In the genomic region with DNA sequence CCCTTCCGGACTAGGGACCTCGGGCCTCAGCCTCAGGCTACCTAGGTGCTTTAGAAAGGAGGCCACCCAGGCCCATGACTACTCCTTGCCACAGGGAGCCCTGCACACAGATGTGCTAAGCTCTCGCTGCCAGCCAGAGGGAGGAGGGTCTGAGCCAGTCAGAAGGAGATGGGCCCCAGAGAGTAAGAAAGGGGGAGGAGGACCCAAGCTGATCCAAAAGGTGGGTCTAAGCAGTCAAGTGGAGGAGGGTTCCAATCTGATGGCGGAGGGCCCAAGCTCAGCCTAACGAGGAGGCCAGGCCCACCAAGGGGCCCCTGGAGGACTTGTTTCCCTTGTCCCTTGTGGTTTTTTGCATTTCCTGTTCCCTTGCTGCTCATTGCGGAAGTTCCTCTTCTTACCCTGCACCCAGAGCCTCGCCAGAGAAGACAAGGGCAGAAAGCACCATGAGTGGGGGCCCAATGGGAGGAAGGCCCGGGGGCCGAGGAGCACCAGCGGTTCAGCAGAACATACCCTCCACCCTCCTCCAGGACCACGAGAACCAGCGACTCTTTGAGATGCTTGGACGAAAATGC, we compare ENCODE assay signal across 9 cellular contexts. TPM values are rescaled to one million over a fixed set of nuclear protein-coding genes. Genes with fewer than 3 reads are reported as not detected.
A peak's percentile ranks its signal among the peaks of the same experiment; 100 is the strongest.
DNase-seq lines count a peak whose midpoint lies in the region; ATAC-seq and TF ChIP-seq lines count a peak whose summit lies in the region.
"Had no signal": no experiment of that assay in that cellular context is flagged by ENCODE, and none has a peak within 500 bp of the region (broad histone marks: within the 10 kb centered on the region; RNA-seq: fewer than 3 reads in every experiment).

A gene (plus strand): TSS at position 389 of the 572 bp plus-strand sequence. CDS start 55 bp downstream, at position 444.

- no peak within 1 kb of the TSS for H3K4me3 Mint-ChIP-seq in chondrocyte (ENCODE audit: unreplicated experiment)

- H3K27ac Mint-ChIP-seq in chondrocyte (ENCODE audit: unreplicated experiment): no peak within 1 kb of the TSS

- H3K36me3 Mint-ChIP-seq in chondrocyte (ENCODE audit: low read depth): no peaks in the 10 kb centered on the region

- peaks cover 13% of the 10 kb centered on the region for H3K9me3 Mint-ChIP-seq in chondrocyte (ENCODE audit: low read depth)

- ATAC-seq in GM21825 (IDR thresholded peaks at IDR 0.05; ENCODE audit: unreplicated experiment): peak; percentile 83
- ATAC-seq: body of pancreas had no signal

- TF ChIP-seq CTCF in GM12875 (IDR thresholded peaks at IDR 0.05; ENCODE audit: borderline replicate concordance, insufficient read depth, low read depth, low read length) (no peak), chondrocyte (IDR thresholded peaks at IDR 0.05) (no peak)

- H3K27me3 Mint-ChIP-seq in chondrocyte (ENCODE audit: low read depth): peaks cover 11% of the 10 kb centered on the region

- DNase-seq in SKM-1 (lab: John Stamatoyannopoulos, UW; ENCODE audit: unreplicated experiment) (peak; percentile 66), chondrocyte (ENCODE audit: low spot score) (peak; percentile 58), GOT3 (lab: John Stamatoyannopoulos, UW) (no peak), DMS 273 (lab: John Stamatoyannopoulos, UW; ENCODE audit: unreplicated experiment) (no peak), NCI-H1417 (lab: John Stamatoyannopoulos, UW) (no peak)
- DNase-seq in stimulated activated CD4-positive, alpha-beta T cell treated with anti-CD3 and anti-CD28 coated beads, Interleukin-2, amount 100 ng/mL, for 48 hours: peak; percentile 24 to 34

- no peaks in the 10 kb centered on the region for H3K4me1 Mint-ChIP-seq in chondrocyte (ENCODE audit: low read depth)

- peak within 1 kb of the TSS; percentile 72 for H3K4me3 ChIP-seq in GM12875 (ENCODE audit: low read depth, low read length)
- H3K4me3 ChIP-seq: body of pancreas had no signal

RNA-seq across cellular contexts. Expression of the gene that starts here (rescaled TPM):
- total RNA-seq in chondrocyte: 0.24 to 1.3 TPM (median 0.37 TPM) in 3 replicates

Comparison
In these comparisons a context has a peak if more than half of its experiments do, and no peak if none do; other contexts are left out.
1. DNase-seq: peak in SKM-1 (single experiment), chondrocyte (single experiment) and stimulated activated CD4-positive, alpha-beta T cell treated with anti-CD3 and anti-CD28 coated beads, Interleukin-2, amount 100 ng/mL, for 48 hours (2 of 2); none in GOT3 (single experiment), DMS 273 (single experiment) and NCI-H1417 (0 of 3).